8 cellular contexts compared by ENCODE assay signal in the genomic region with DNA sequence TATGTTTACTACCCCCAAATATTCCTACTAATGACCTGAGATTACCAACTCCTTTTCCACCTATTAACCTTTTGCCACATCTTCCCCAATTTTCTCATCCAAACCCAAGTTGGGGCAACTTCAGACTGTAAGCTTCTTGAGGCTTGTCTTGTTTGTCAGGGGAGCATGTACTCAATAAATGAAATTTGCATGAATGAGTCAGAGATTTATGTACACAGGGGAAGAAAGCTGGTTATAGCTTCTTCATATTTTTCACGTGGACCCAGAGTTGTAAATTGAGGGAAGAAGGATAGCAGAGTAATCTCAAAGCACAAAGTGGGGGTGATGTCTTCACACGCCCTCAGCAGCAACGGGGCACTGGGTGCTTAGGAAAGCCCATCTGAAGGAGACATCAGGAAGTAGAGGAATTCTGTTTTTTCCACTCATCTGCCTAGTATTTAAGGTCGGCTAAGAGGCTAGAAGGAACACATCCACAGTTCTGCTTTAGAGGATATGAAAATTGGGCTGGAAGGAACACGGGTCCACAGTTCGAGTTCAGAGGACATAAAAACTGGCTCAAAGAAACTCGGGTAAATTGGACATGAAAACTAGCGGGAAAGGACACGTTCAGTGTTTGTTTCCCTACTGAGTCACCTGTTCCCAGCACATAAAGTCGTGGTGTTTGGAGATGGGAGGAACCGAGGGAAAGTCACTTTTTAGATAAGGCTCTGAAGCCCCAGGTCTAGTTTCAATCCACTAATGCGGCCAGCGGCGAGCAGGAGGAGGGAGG. TPM values are rescaled to one million over a fixed set of nuclear protein-coding genes. Genes with fewer than 3 reads are reported as not detected.
DNase-seq lines count a peak whose midpoint lies in the region; ATAC-seq and TF ChIP-seq lines count a peak whose summit lies in the region.

No MANE protein-coding gene starts in this region.

- no peak overlapping the region for H2BK12ac ChIP-seq in trophoblast cell (ENCODE audit: low read length)

- H3K14ac ChIP-seq in trophoblast cell (ENCODE audit: low read length), result no peak overlapping the region

- peak overlapping the region; percentile 14 for H4K91ac ChIP-seq in trophoblast cell (ENCODE audit: low read depth, low read length)

- H3K4me3 Mint-ChIP-seq in endodermal cell, result peak overlapping the region; percentile 91

- H3K18ac ChIP-seq in trophoblast cell (ENCODE audit: low read length), result no peak overlapping the region

- H2AFZ ChIP-seq in trophoblast cell (ENCODE audit: insufficient read depth, low read length, poor library complexity), result no peak overlapping the region

- TF ChIP-seq CTCF in endodermal cell (conservative IDR thresholded peaks at IDR 0.05) (no peak), left lung (IDR thresholded peaks at IDR 0.05) (no peak)

- no peaks in the 10 kb centered on the region for H3K27me3 ChIP-seq in endodermal cell (ENCODE audit: control insufficient read depth, insufficient read depth, low read length, poor library complexity, severe bottlenecking)
- H3K27me3 ChIP-seq in trophoblast cell (ENCODE audit: insufficient read depth, low read length), result no peaks in the 10 kb centered on the region
- no peaks in the 10 kb centered on the region for H3K27me3 ChIP-seq in left lung

- no peak overlapping the region for H3K23ac ChIP-seq in trophoblast cell (ENCODE audit: low read length)

- no peaks in the 10 kb centered on the region for H3K9me3 Mint-ChIP-seq in endodermal cell

- H3K4me3 ChIP-seq in endodermal cell (ENCODE audit: low read length), result peak overlapping the region; percentile 47
- no peak overlapping the region for H3K4me3 ChIP-seq in trophoblast cell (ENCODE audit: low read depth, low read length)
- H3K4me3 ChIP-seq in left lung, result peak overlapping the region in 1 of 2 donors; percentile 48

- H3K36me3 ChIP-seq in endodermal cell (ENCODE audit: control insufficient read depth, insufficient read depth, low read length), result no peaks in the 10 kb centered on the region
- no peaks in the 10 kb centered on the region for H3K36me3 ChIP-seq in trophoblast cell (ENCODE audit: control insufficient read depth in 1 of 2, insufficient read depth in 2 of 2, low read length in 2 of 2)
- no peaks in the 10 kb centered on the region for H3K36me3 ChIP-seq in left lung

- H3K27ac ChIP-seq in endodermal cell (ENCODE audit: low read depth, low read length) (no peak overlapping the region), trophoblast cell (ENCODE audit: low read depth, low read length) (no peak overlapping the region), left lung (no peak overlapping the region)

- peaks cover 3% of the 10 kb centered on the region for H3K79me1 ChIP-seq in trophoblast cell (ENCODE audit: low read length)

- H3K9ac ChIP-seq in endodermal cell (ENCODE audit: extremely low read depth, low read length, poor library complexity, severe bottlenecking) (no peak overlapping the region), trophoblast cell (ENCODE audit: low read length) (no peak overlapping the region)

- H3K4me1 Mint-ChIP-seq in endodermal cell, result peaks cover 31% of the 10 kb centered on the region

- no peak overlapping the region for H2BK5ac ChIP-seq in trophoblast cell (ENCODE audit: low read depth, low read length, poor library complexity)

- H3K4me1 ChIP-seq in endodermal cell (ENCODE audit: control insufficient read depth, insufficient read depth, low read length), result no peaks in the 10 kb centered on the region
- H3K4me1 ChIP-seq in trophoblast cell (ENCODE audit: control insufficient read depth in 1 of 2, insufficient read depth in 2 of 2, low read length in 2 of 2), result peaks cover 0 to 2% of the 10 kb centered on the region in 2 experiments
- peaks cover 0 to 5% of the 10 kb centered on the region in 2 donors for H3K4me1 ChIP-seq in left lung

- H4K8ac ChIP-seq in trophoblast cell (ENCODE audit: low read depth, low read length), result no peak overlapping the region

- H3K9me3 ChIP-seq in endodermal cell (ENCODE audit: control insufficient read depth, low read length), result no peaks in the 10 kb centered on the region
- H3K9me3 ChIP-seq in trophoblast cell (ENCODE audit: insufficient read depth, low read depth, low read length), result no peaks in the 10 kb centered on the region
- no peaks in the 10 kb centered on the region for H3K9me3 ChIP-seq in left lung

- peak overlapping the region; percentile 53 for H3K27ac Mint-ChIP-seq in endodermal cell

- peak overlapping the region; percentile 56 for H3K4me2 ChIP-seq in trophoblast cell (ENCODE audit: low read length)

- DNase-seq in NAMALWA (ENCODE audit: low spot score) (peak; percentile 33), endodermal cell (no peak), trophoblast cell (no peak), left lung (no peak)

- H3K4ac ChIP-seq in trophoblast cell (ENCODE audit: low read depth, low read length), result no peak overlapping the region

- H2AK5ac ChIP-seq in trophoblast cell (ENCODE audit: low read length), result no peak overlapping the region

- H3K36me3 Mint-ChIP-seq in endodermal cell (ENCODE audit: low read depth), result peaks cover 7% of the 10 kb centered on the region

- no peak for TF ChIP-seq POLR2A in GM18505 (IDR thresholded peaks at IDR 0.05; ENCODE audit: borderline replicate concordance, extremely low read depth, insufficient read depth, insufficient read length)

- intact Hi-C loops in left lung (cut with DNase I), result no loop called here

- 29 to 76% methylated on average over 2 to 14 of the region's 14 CpGs for WGBS in endodermal cell (ENCODE audit: insufficient coverage in 1 of 2, insufficient read length in 1 of 2), 2 experiments
- WGBS in trophoblast cell (ENCODE audit: extremely low coverage, insufficient coverage, insufficient read length), result no CpG with 5 or more reads among the region's 14 CpGs

- no peak overlapping the region for H4K12ac ChIP-seq in trophoblast cell (ENCODE audit: low read depth, low read length)

- no peak overlapping the region for H2BK120ac ChIP-seq in trophoblast cell (ENCODE audit: insufficient read depth, low read length, poor library complexity)

- no peaks in the 10 kb centered on the region for H3K27me3 Mint-ChIP-seq in endodermal cell (ENCODE audit: insufficient read depth)

- ATAC-seq in GM19035 (IDR thresholded peaks at IDR 0.05; ENCODE audit: unreplicated experiment) (peak; percentile 7), HG03280 (IDR thresholded peaks at IDR 0.05; ENCODE audit: unreplicated experiment) (no peak), HG03175 (IDR thresholded peaks at IDR 0.05; ENCODE audit: unreplicated experiment) (no peak), left lung (no peak), GM18505 (IDR thresholded peaks at IDR 0.05; ENCODE audit: unreplicated experiment) (no peak)

- H3K79me2 ChIP-seq in trophoblast cell (ENCODE audit: control insufficient read depth, insufficient read depth, low read length, poor library complexity), result peaks cover 2% of the 10 kb centered on the region

RNA-seq across cellular contexts. Expression of a gene that starts 0.7 kb away (rescaled TPM):
- total RNA-seq in endodermal cell (10 to 100 TPM; 14.0 to 31.7 TPM), left lung (10 to 100 TPM; 10.7 to 13.7 TPM)
- polyA plus RNA-seq in endodermal cell (2013, experiment 1 of 2), result 7.6 TPM
- 6.4 TPM for polyA plus RNA-seq in endodermal cell (2013, experiment 2 of 2)
- polyA plus RNA-seq in trophoblast cell (2013), result 11.6 and 12.3 TPM in 2 replicates

RNA-seq across cellular contexts. Expression of a gene that starts 52.9 kb away (rescaled TPM):
- total RNA-seq in endodermal cell (10 to 100 TPM in 1 of 2 donors, 1 to 10 TPM in 1; 7.3 to 18.1 TPM), left lung (10 to 100 TPM; 10.9 to 11.5 TPM)
- 8.0 TPM for polyA plus RNA-seq in endodermal cell (2013, experiment 1 of 2)
- polyA plus RNA-seq in endodermal cell (2013, experiment 2 of 2), result 11.0 TPM
- 8.5 and 8.6 TPM in 2 replicates for polyA plus RNA-seq in trophoblast cell (2013)
